28 cellular contexts compared by ENCODE assay signal in genomic region chr16:85180047-85180878, GRCh38.
"Had no signal": no experiment of that assay in that cellular context is flagged by ENCODE, and none has a peak within 500 bp of the region (broad histone marks: within the 10 kb centered on the region; RNA-seq: fewer than 3 reads in every experiment).

No MANE protein-coding gene starts in this region.

- ATAC-seq: activated T-helper 17 cell treated with anti-CD3 and anti-CD28 coated beads, Interleukin-2, amount 50 U/mL, for 72 hours; Panc1 had no signal

- H3K27me3 ChIP-seq: brain microvascular endothelial cell, cardiac muscle cell, MG63 had no signal

- H3K27ac ChIP-seq: brain microvascular endothelial cell, VCaP had no signal

- H3K4me3 ChIP-seq: cardiac muscle cell, MG63 had no signal

- H3K9me3 ChIP-seq: MG63 had no signal

- DNase-seq: activated CD4-positive, alpha-beta memory T cell treated with anti-CD3 and anti-CD28 coated beads for 36 hours; activated CD4-positive, alpha-beta T cell treated with anti-CD3 and anti-CD28 coated beads, Interleukin-2, amount 10 ng/mL, durations not matched to agents 7 days and 5 days; activated CD4-positive, CD25-positive, alpha-beta regulatory T cell; activated CD8-positive, alpha-beta memory T cell treated with anti-CD3 and anti-CD28 coated beads for 24 hours; activated gamma-delta T cell; activated naive CD4-positive, alpha-beta T cell treated with anti-CD3 and anti-CD28 coated beads for 36 hours; activated T-cell treated with anti-CD3 and anti-CD28 coated beads for 4 hours; activated T-cell treated with anti-CD3 and anti-CD28 coated beads, Interleukin-2, amount 50 U/mL, for 48 hours; brain microvascular endothelial cell; MG63; MV-4-11; NCI-H1092 treated with DMSO at 0.1 percent for 48 hours; NCI-H1417 treated with DMSO at 0.1 percent for 48 hours; NCI-H1694 treated with DMSO at 0.1 percent for 48 hours; NCI-H2029 treated with DMSO at 0.1 percent for 48 hours; NCI-H345; NCI-H510A; NCI-H526 treated with DMSO at 0.1 percent for 48 hours; NCI-H82; NK-92 treated with Interleukin-12 subunit alpha and Interleukin-12 subunit beta, amount 100 ng/mL, for 24 hours; OCI-M1; RPMI8226; SHP77 treated with DMSO at 0.1 percent for 48 hours; T-helper 1 cell had no signal
